1 cellular context compared by ENCODE assay signal in genomic region chr16:67663151-67663876, GRCh38.
TF ChIP-seq lines count a peak whose summit lies in the region.

No MANE protein-coding gene starts in this region.

TF ChIP-seq in IMR-90, 13 proteins besides CTCF, POLR2A, EP300 and RAD21:
- TF ChIP-seq CEBPB (IDR thresholded peaks at IDR 0.05; ENCODE audit: low read depth, low read length): no peak
- no peak for TF ChIP-seq BHLHE40 (IDR thresholded peaks at IDR 0.05; ENCODE audit: low read depth, low read length)
- TF ChIP-seq FOS (IDR thresholded peaks at IDR 0.05; ENCODE audit: low read depth, low read length): no peak
- TF ChIP-seq CHD1 (IDR thresholded peaks at IDR 0.05; ENCODE audit: low read depth, low read length): no peak
